ENCODE assay signal across 12 cellular contexts in genomic region chr1:8598783-8599182, GRCh38.
DNase-seq lines count a peak whose midpoint lies in the region; ATAC-seq and TF ChIP-seq lines count a peak whose summit lies in the region.
"Had no signal": no experiment of that assay in that cellular context is flagged by ENCODE, and none has a peak within 500 bp of the region (broad histone marks: within the 10 kb centered on the region; RNA-seq: fewer than 3 reads in every experiment).

No MANE protein-coding gene starts in this region.

- H3K9me3 ChIP-seq in psoas muscle: no peaks in the 10 kb centered on the region
- no peaks in the 10 kb centered on the region for H3K9me3 ChIP-seq in Peyer's patch

- H3K4me1 ChIP-seq in psoas muscle (peaks cover 36% of the 10 kb centered on the region), Peyer's patch (peaks cover 0 to 40% (median 0%) of the 10 kb centered on the region in 4 donors)

- H3K36me3 ChIP-seq in psoas muscle (ENCODE audit: insufficient read depth in 1 of 2, low read depth in 1 of 2) (no peaks in the 10 kb centered on the region), Peyer's patch (no peaks in the 10 kb centered on the region)

- DNase-seq in G401 (ENCODE audit: low spot score) (peak; percentile 68), caudate nucleus (lab: John Stamatoyannopoulos, UW) (peak in 8 of 61 donors; percentile 4 to 35 (median 10)), islet precursor cell (peak; percentile 57), psoas muscle (no peak), Peyer's patch (no peak), HuH-7 (ENCODE audit: low spot score) (no peak)
- DNase-seq: activated CD4-positive, alpha-beta T cell treated with anti-CD3 and anti-CD28 coated beads for 4 hours; NCI-H1048 had no signal

- 70 to 82% (median 76%) methylated on average over 4 of the region's 4 CpGs for whole genome bisulfite sequencing in psoas muscle, 3 donors

- peak overlapping the region; percentile 58 for H3K27ac ChIP-seq in caudate nucleus (ENCODE audit: low read depth, low read length)
- peak overlapping the region; percentile 50 for H3K27ac ChIP-seq in psoas muscle
- peak overlapping the region in 2 of 4 donors; percentile 34 to 70 for H3K27ac ChIP-seq in Peyer's patch

- TF ChIP-seq CTCF in psoas muscle (IDR thresholded peaks at IDR 0.05) (no peak), Peyer's patch (IDR thresholded peaks at IDR 0.05) (no peak)

- TF ChIP-seq POLR2A in Peyer's patch (IDR thresholded peaks at IDR 0.05): no peak

- in situ Hi-C loops in G401 (cut with HindIII; ENCODE audit: low sequenced_read_pairs): no loop called here

- H3K27me3 ChIP-seq in psoas muscle (ENCODE audit: insufficient read depth in 3 of 3, low read length in 2 of 3): no peaks in the 10 kb centered on the region
- H3K27me3 ChIP-seq in Peyer's patch: no peaks in the 10 kb centered on the region
- H3K27me3 ChIP-seq: BLaER1 treated with 17β-estradiol and CSF1 and Interleukin-3, amounts not matched to agents 10 nM and 100 nM had no signal

- ATAC-seq in psoas muscle (peak in 3 of 4 donors; percentile 39 to 60 (median 50)), HG03565 (IDR thresholded peaks at IDR 0.05; ENCODE audit: unreplicated experiment) (no peak), HG02870 (IDR thresholded peaks at IDR 0.05; ENCODE audit: unreplicated experiment) (no peak)
- ATAC-seq: stimulated activated memory B cell treated with anti-CD40 and anti-IgM and Interleukin-4, amounts not matched to agents 10 μg/mL and 1 μg/mL and 100 μg/mL, for 72 hours had no signal

- intact Hi-C loops in psoas muscle (cut with DNase I): no loop called here

- no peak overlapping the region for H3K4me3 ChIP-seq in psoas muscle
- no peak overlapping the region for H3K4me3 ChIP-seq in Peyer's patch
- H3K4me3 ChIP-seq: BLaER1 treated with 17β-estradiol and CSF1 and Interleukin-3, amounts not matched to agents 10 nM and 100 nM had no signal

Comparison
In these comparisons a context has a peak if more than half of its experiments do, and no peak if none do; other contexts are left out.
1. DNase-seq: peak in G401 (single experiment) and islet precursor cell (single experiment); none in psoas muscle (0 of 2), Peyer's patch (0 of 3) and HuH-7 (single experiment).
2. ATAC-seq: peak in psoas muscle (3 of 4); none in HG03565 (single experiment) and HG02870 (single experiment).